10 cellular contexts compared by ENCODE assay signal in the genomic region with DNA sequence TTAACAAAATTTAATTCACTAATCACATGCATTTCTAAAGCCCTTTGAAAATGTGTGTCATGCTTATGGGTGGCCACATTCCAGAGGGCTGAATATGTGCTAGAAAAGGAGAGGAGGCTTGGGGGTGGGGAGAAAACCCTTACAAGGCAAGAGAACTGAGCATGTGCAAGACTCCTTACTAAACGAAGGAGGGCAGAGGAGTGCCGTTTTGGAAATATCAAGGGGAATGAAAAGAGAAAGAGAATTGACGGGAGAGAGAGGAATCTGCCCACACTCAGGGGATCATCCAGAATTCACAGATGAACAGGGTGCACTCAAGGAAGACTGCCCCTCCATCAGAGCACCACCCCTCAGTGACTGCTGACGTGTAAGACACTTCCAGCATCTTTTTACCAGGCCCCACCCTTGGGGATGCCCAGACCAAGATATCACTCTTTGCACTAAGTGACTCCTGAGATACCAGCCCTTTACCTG. TPM values are rescaled to one million over a fixed set of nuclear protein-coding genes. Genes with fewer than 3 reads are reported as not detected.
A peak's percentile ranks its signal among the peaks of the same experiment; 100 is the strongest.
DNase-seq lines count a peak whose midpoint lies in the region; ATAC-seq and TF ChIP-seq lines count a peak whose summit lies in the region.
"Had no signal": no experiment of that assay in that cellular context is flagged by ENCODE, and none has a peak within 500 bp of the region (broad histone marks: within the 10 kb centered on the region; RNA-seq: fewer than 3 reads in every experiment).

No MANE protein-coding gene starts in this region.

- H3K36me3 ChIP-seq in lower lobe of right lung = no peaks in the 10 kb centered on the region

- peak; percentile 54 for ATAC-seq in Right ventricle myocardium superior (ENCODE audit: poor library complexity)
- no peak for ATAC-seq in Right ventricle myocardium inferior
- ATAC-seq in lower lobe of right lung = peak; percentile 75
- no peak for ATAC-seq in HG03135 (IDR thresholded peaks at IDR 0.05; ENCODE audit: unreplicated experiment)
- ATAC-seq in HG03571 (IDR thresholded peaks at IDR 0.05; ENCODE audit: unreplicated experiment) = no peak
- ATAC-seq in activated CD4-positive, CD25-positive, alpha-beta regulatory T cell treated with anti-CD3 and anti-CD28 coated beads, Interleukin-2, amount 50 U/mL, for 24 hours = no peak

- H3K4me3 ChIP-seq in lower lobe of right lung = no peak overlapping the region

- no peak for TF ChIP-seq CTCF in lower lobe of right lung (IDR thresholded peaks at IDR 0.05)

- intact Hi-C loops in Right ventricle myocardium superior (cut with DNase I) (no loop called here), Right ventricle myocardium inferior (cut with DNase I) (no loop called here), lower lobe of right lung (cut with DNase I) (no loop called here)

- peak overlapping the region; percentile 8 for H3K27ac ChIP-seq in lower lobe of right lung

- H3K9me3 ChIP-seq in lower lobe of right lung = no peaks in the 10 kb centered on the region

- peaks cover 20% of the 10 kb centered on the region for H3K4me1 ChIP-seq in lower lobe of right lung

- DNase-seq in Right ventricle myocardium superior (no peak), Right ventricle myocardium inferior (ENCODE audit: missing footprints) (no peak), dedifferentiated amniotic fluid mesenchymal stem cell (ENCODE audit: extremely low spot score) (peak; percentile 97), lower lobe of right lung (no peak)
- DNase-seq in activated CD4-positive, alpha-beta T cell treated with anti-CD3 and anti-CD28 coated beads, Interleukin-2, amount 50 U/mL, for 48 hours = no peak
- DNase-seq: C1 segment of cervical spinal cord, NCI-H1092 treated with DMSO at 0.1 percent for 48 hours had no signal

- no peaks in the 10 kb centered on the region for H3K27me3 ChIP-seq in lower lobe of right lung (ENCODE audit: low read depth)

RNA-seq across cellular contexts. Expression of a gene that starts 37.9 kb away (rescaled TPM):
- total RNA-seq in Right ventricle myocardium superior = 15.9 TPM
- 19.8 TPM for total RNA-seq in Right ventricle myocardium inferior
- total RNA-seq in lower lobe of right lung = 21.3 TPM

Comparison
In these comparisons a context has a peak if more than half of its experiments do, and no peak if none do; other contexts are left out.
1. ATAC-seq: peak in Right ventricle myocardium superior (single experiment) and lower lobe of right lung (2 of 2); none in Right ventricle myocardium inferior (single experiment), HG03135 (single experiment), HG03571 (single experiment) and activated CD4-positive, CD25-positive, alpha-beta regulatory T cell treated with anti-CD3 and anti-CD28 coated beads, Interleukin-2, amount 50 U/mL, for 24 hours (0 of 2).